ENCODE assay signal across 1 cellular context in genomic region chr6:146886587-146887446, GRCh38.
TF ChIP-seq lines count a peak whose summit lies in the region.

No MANE protein-coding gene starts in this region.

TF ChIP-seq in K562, 482 proteins besides CTCF, POLR2A, EP300 and RAD21 (continued from another document and continues in another):
- TF ChIP-seq MLLT1 (IDR thresholded peaks at IDR 0.05) (peak; percentile 83 to 91; a peak in 3 of 4 replicates), ELF4 (CRISPR knock-in tag; IDR thresholded peaks at IDR 0.05) (peak; percentile 86), RBBP5 (IDR thresholded peaks at IDR 0.05; ENCODE audit: borderline replicate concordance, insufficient read depth, low read length, poor library complexity, severe bottlenecking) (no peak), TEAD2 (tag; IDR thresholded peaks at IDR 0.05) (peak; percentile 56; the same call in 1 of the 2 replicates), ZBTB26 (CRISPR knock-in tag; IDR thresholded peaks at IDR 0.05) (no peak), HCFC1 (IDR thresholded peaks at IDR 0.05; ENCODE audit: low read depth, low read length) (no peak), SAFB (IDR thresholded peaks at IDR 0.05; ENCODE audit: borderline replicate concordance, low read depth, low read length) (no peak), HSF4 (CRISPR knock-in tag; IDR thresholded peaks at IDR 0.05; ENCODE audit: borderline replicate concordance) (peak; percentile 56; the same call in 1 of the 2 replicates), ZNF507 (tag; conservative IDR thresholded peaks at IDR 0.05) (no peak), NONO (IDR thresholded peaks at IDR 0.05; ENCODE audit: low read depth in 2 of 2, low read length in 1 of 2) (no peak), ETS1 (conservative IDR thresholded peaks at IDR 0.05; ENCODE audit: control insufficient read depth, low read depth, low read length) (no peak), ZNF586 (CRISPR knock-in tag; conservative IDR thresholded peaks at IDR 0.05) (peak; percentile 81; the same call in 1 of the 2 replicates), DPF2 (IDR thresholded peaks at IDR 0.05) (no peak; the same call in 1 of the 2 replicates), SIX5 (IDR thresholded peaks at IDR 0.05; ENCODE audit: borderline replicate concordance in 1 of 2, insufficient read depth in 1 of 2, low read depth in 1 of 2, low read length in 2 of 2) (peak in 1 of 2 experiments; percentile 58; a peak in 2 of 4 replicates), YY1 (IDR thresholded peaks at IDR 0.05; ENCODE audit: borderline replicate concordance in 1 of 3, control insufficient read depth in 1 of 3, extremely low read depth in 1 of 3, insufficient read depth in 3 of 3, insufficient read length in 1 of 3, insufficient replicate concordance in 2 of 3, low read depth in 1 of 3, low read length in 2 of 3) (no peak), SMC3 (conservative IDR thresholded peaks at IDR 0.05; ENCODE audit: insufficient read depth, low read depth, low read length) (0 out of 2 replicates have a peak, but pooled peaks have one; percentile 1), ZNF121 (CRISPR knock-in tag; conservative IDR thresholded peaks at IDR 0.05) (no peak), ZNF384 (IDR thresholded peaks at IDR 0.05; ENCODE audit: low read depth, low read length) (no peak), ZBED1 (IDR thresholded peaks at IDR 0.05) (0 out of 2 replicates have a peak, but pooled peaks have one; percentile 30), ZNF23 (CRISPR knock-in tag; IDR thresholded peaks at IDR 0.05) (peak; percentile 67), ZSCAN29 (IDR thresholded peaks at IDR 0.05) (no peak), FOS (IDR thresholded peaks at IDR 0.05; ENCODE audit: extremely low read depth, insufficient read length) (no peak), RBFOX2 (IDR thresholded peaks at IDR 0.05; ENCODE audit: low read depth, low read length) (no peak; the same call in 1 of the 2 replicates), ZNF551 (CRISPR knock-in tag; IDR thresholded peaks at IDR 0.05) (no peak), FOXJ2 (tag; IDR thresholded peaks at IDR 0.05) (peak; percentile 97), TARDBP (IDR thresholded peaks at IDR 0.05) (no peak), MTF1 (CRISPR knock-in tag; IDR thresholded peaks at IDR 0.05; ENCODE audit: borderline replicate concordance) (peak; percentile 63; the same call in 1 of the 2 replicates), SOX6 (IDR thresholded peaks at IDR 0.05) (peak; percentile 94; the same call in 1 of the 2 replicates), MCM5 (IDR thresholded peaks at IDR 0.05; ENCODE audit: low read depth) (no peak), NCOA1 (IDR thresholded peaks at IDR 0.05; ENCODE audit: low read depth) (peak; percentile 11; the same call in 1 of the 2 replicates), TCF15 (CRISPR knock-in tag; IDR thresholded peaks at IDR 0.05) (peak; percentile 82; the same call in 1 of the 2 replicates), HOMEZ (CRISPR knock-in tag; IDR thresholded peaks at IDR 0.05) (no peak), ZNF780A (CRISPR knock-in tag; IDR thresholded peaks at IDR 0.05) (peak; percentile 85), THAP7 (CRISPR knock-in tag; IDR thresholded peaks at IDR 0.05) (peak; percentile 93), SMARCA5 (IDR thresholded peaks at IDR 0.05) (no peak), TEAD1 (CRISPR knock-in tag; IDR thresholded peaks at IDR 0.05) (peak in 1 of 2 experiments; percentile 88; a peak in 2 of 4 replicates), ZNF263 (CRISPR knock-in tag; IDR thresholded peaks at IDR 0.05; ENCODE audit: borderline replicate concordance) (no peak), BRF2 (IDR thresholded peaks at IDR 0.05; ENCODE audit: borderline replicate concordance, insufficient read depth, insufficient read length) (no peak), ZNF174 (CRISPR knock-in tag; IDR thresholded peaks at IDR 0.05) (peak; percentile 95; the same call in 1 of the 2 replicates), ZNF584 (CRISPR knock-in tag; IDR thresholded peaks at IDR 0.05; ENCODE audit: low read depth) (no peak), TRIM24 (IDR thresholded peaks at IDR 0.05) (no peak), ZNF561 (CRISPR knock-in tag; conservative IDR thresholded peaks at IDR 0.05) (peak; percentile 82; the same call in 1 of the 2 replicates), NFRKB (IDR thresholded peaks at IDR 0.05; ENCODE audit: low read depth) (peak; percentile 14; the same call in 1 of the 2 replicates), POLR2G (IDR thresholded peaks at IDR 0.05; ENCODE audit: low read depth, low read length) (peak; percentile 32; the same call in 1 of the 2 replicates), FOXK1 (CRISPR knock-in tag; IDR thresholded peaks at IDR 0.05; ENCODE audit: borderline replicate concordance) (no peak), CREB1 (IDR thresholded peaks at IDR 0.05) (no peak), CREB1 (CRISPR knock-in tag; IDR thresholded peaks at IDR 0.05) (peak; percentile 24; the same call in 1 of the 2 replicates)
- TF ChIP-seq, protein P1, sequence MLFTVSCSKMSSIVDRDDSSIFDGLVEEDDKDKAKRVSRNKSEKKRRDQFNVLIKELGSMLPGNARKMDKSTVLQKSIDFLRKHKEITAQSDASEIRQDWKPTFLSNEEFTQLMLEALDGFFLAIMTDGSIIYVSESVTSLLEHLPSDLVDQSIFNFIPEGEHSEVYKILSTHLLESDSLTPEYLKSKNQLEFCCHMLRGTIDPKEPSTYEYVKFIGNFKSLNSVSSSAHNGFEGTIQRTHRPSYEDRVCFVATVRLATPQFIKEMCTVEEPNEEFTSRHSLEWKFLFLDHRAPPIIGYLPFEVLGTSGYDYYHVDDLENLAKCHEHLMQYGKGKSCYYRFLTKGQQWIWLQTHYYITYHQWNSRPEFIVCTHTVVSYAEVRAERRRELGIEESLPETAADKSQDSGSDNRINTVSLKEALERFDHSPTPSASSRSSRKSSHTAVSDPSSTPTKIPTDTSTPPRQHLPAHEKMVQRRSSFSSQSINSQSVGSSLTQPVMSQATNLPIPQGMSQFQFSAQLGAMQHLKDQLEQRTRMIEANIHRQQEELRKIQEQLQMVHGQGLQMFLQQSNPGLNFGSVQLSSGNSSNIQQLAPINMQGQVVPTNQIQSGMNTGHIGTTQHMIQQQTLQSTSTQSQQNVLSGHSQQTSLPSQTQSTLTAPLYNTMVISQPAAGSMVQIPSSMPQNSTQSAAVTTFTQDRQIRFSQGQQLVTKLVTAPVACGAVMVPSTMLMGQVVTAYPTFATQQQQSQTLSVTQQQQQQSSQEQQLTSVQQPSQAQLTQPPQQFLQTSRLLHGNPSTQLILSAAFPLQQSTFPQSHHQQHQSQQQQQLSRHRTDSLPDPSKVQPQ (CRISPR knock-in tag; IDR thresholded peaks at IDR 0.05; ENCODE audit: borderline replicate concordance): peak; percentile 75; the same call in 1 of the 2 replicates
- TF ChIP-seq, protein P2, sequence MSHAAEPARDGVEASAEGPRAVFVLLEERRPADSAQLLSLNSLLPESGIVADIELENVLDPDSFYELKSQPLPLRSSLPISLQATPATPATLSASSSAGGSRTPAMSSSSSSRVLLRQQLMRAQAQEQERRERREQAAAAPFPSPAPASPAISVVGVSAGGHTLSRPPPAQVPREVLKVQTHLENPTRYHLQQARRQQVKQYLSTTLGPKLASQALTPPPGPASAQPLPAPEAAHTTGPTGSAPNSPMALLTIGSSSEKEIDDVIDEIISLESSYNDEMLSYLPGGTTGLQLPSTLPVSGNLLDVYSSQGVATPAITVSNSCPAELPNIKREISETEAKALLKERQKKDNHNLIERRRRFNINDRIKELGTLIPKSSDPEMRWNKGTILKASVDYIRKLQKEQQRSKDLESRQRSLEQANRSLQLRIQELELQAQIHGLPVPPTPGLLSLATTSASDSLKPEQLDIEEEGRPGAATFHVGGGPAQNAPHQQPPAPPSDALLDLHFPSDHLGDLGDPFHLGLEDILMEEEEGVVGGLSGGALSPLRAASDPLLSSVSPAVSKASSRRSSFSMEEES (CRISPR knock-in tag; IDR thresholded peaks at IDR 0.05): peak; percentile 15; the same call in 1 of the 2 replicates
- TF ChIP-seq, protein P3, sequence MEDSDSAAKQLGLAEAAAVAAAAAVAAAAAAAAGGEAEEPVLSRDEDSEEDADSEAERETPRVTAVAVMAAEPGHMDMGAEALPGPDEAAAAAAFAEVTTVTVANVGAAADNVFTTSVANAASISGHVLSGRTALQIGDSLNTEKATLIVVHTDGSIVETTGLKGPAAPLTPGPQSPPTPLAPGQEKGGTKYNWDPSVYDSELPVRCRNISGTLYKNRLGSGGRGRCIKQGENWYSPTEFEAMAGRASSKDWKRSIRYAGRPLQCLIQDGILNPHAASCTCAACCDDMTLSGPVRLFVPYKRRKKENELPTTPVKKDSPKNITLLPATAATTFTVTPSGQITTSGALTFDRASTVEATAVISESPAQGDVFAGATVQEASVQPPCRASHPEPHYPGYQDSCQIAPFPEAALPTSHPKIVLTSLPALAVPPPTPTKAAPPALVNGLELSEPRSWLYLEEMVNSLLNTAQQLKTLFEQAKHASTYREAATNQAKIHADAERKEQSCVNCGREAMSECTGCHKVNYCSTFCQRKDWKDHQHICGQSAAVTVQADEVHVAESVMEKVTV (CRISPR knock-in tag; IDR thresholded peaks at IDR 0.05): peak; percentile 73; the same call in 1 of the 2 replicates
- TF ChIP-seq, protein P4, sequence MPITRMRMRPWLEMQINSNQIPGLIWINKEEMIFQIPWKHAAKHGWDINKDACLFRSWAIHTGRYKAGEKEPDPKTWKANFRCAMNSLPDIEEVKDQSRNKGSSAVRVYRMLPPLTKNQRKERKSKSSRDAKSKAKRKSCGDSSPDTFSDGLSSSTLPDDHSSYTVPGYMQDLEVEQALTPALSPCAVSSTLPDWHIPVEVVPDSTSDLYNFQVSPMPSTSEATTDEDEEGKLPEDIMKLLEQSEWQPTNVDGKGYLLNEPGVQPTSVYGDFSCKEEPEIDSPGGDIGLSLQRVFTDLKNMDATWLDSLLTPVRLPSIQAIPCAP (CRISPR knock-in tag; IDR thresholded peaks at IDR 0.05; ENCODE audit: borderline replicate concordance): no peak
